1 cellular context compared by ENCODE assay signal in genomic region chr1:43002766-43003165, GRCh38.
TF ChIP-seq lines count a peak whose summit lies in the region.

No MANE protein-coding gene starts in this region.

TF ChIP-seq in H1, 55 proteins besides CTCF, POLR2A, EP300 and RAD21:
- TF ChIP-seq SP4 (IDR thresholded peaks at IDR 0.05; ENCODE audit: low read length) (no peak), CHD1 (IDR thresholded peaks at IDR 0.05; ENCODE audit: low read depth, low read length) (no peak), ATF3 (IDR thresholded peaks at IDR 0.05; ENCODE audit: insufficient read depth, low read depth, low read length) (no peak), RBBP5 (IDR thresholded peaks at IDR 0.05; ENCODE audit: borderline replicate concordance, low read depth, low read length) (no peak), FOSL1 (IDR thresholded peaks at IDR 0.05; ENCODE audit: insufficient read depth, low read depth, low read length) (no peak)
